14 cellular contexts compared by ENCODE assay signal in genomic region chr13:37134411-37135041, GRCh38. TPM values are rescaled to one million over a fixed set of nuclear protein-coding genes. Genes with fewer than 3 reads are reported as not detected.
DNase-seq lines count a peak whose midpoint lies in the region; ATAC-seq and TF ChIP-seq lines count a peak whose summit lies in the region.
"Had no signal": no experiment of that assay in that cellular context is flagged by ENCODE, and none has a peak within 500 bp of the region (broad histone marks: within the 10 kb centered on the region; RNA-seq: fewer than 3 reads in every experiment).

No MANE protein-coding gene starts in this region.

- H3K4me1 ChIP-seq in skeletal muscle satellite cell (ENCODE audit: control insufficient read depth, insufficient read depth, low read length) (peaks cover 14% of the 10 kb centered on the region), BE2C (no peaks in the 10 kb centered on the region)
- H3K4me1 ChIP-seq: body of pancreas had no signal

- H3K27me3 ChIP-seq in skeletal muscle satellite cell (ENCODE audit: control insufficient read depth, insufficient read depth, low read length) (no peaks in the 10 kb centered on the region), MG63 (no peaks in the 10 kb centered on the region), BE2C (no peaks in the 10 kb centered on the region)
- H3K27me3 ChIP-seq: body of pancreas had no signal

- no peak for TF ChIP-seq CTCF in astrocyte of the spinal cord (IDR thresholded peaks at IDR 0.05; ENCODE audit: low read depth, low read length)
- no peak for TF ChIP-seq CTCF in BE2C (IDR thresholded peaks at IDR 0.05; ENCODE audit: low read depth, low read length)

- no peak for ATAC-seq in HG03457 (IDR thresholded peaks at IDR 0.05; ENCODE audit: unreplicated experiment)
- ATAC-seq: body of pancreas had no signal

- no peak overlapping the region for H3K9ac ChIP-seq in skeletal muscle satellite cell (ENCODE audit: low read depth, low read length)

- H3K4me2 ChIP-seq in skeletal muscle satellite cell (ENCODE audit: low read length) = peak overlapping the region; percentile 27

- H3K9me3 ChIP-seq in skeletal muscle satellite cell (replicated peaks; ENCODE audit: low read length) = no peaks in the 10 kb centered on the region
- 0 out of 2 replicates have a peak, but pooled peaks cover 4% of the 10 kb centered on the region for H3K9me3 ChIP-seq in MG63
- H3K9me3 ChIP-seq in BE2C = no peaks in the 10 kb centered on the region
- H3K9me3 ChIP-seq: body of pancreas had no signal

- H3K36me3 ChIP-seq in skeletal muscle satellite cell (ENCODE audit: insufficient read depth, low read length) (no peaks in the 10 kb centered on the region), MG63 (no peaks in the 10 kb centered on the region), BE2C (no peaks in the 10 kb centered on the region)

- DNase-seq in H4 (ENCODE audit: low spot score) (peak; percentile 72), astrocyte of the spinal cord (ENCODE audit: low read depth, low spot score) (peak; percentile 87), islet precursor cell (peak; percentile 67), MG63 (no peak), BE2C (no peak), NCI-H526 treated with DMSO at 0.1 percent for 48 hours (lab: John Stamatoyannopoulos, UW) (no peak)
- DNase-seq: activated CD4-positive, alpha-beta T cell treated with anti-CD3 and anti-CD28 coated beads, Interleukin-2, amount 50 U/mL, for 4 hours; midbrain; NCI-H1105 treated with DMSO at 0.1 percent for 48 hours; NCI-H446 had no signal

- H3K4me3 ChIP-seq in astrocyte of the spinal cord (ENCODE audit: low read depth, low read length) (no peak overlapping the region), skeletal muscle satellite cell (ENCODE audit: low read length) (no peak overlapping the region), MG63 (no peak overlapping the region), BE2C (ENCODE audit: low read depth, low read length) (no peak overlapping the region)
- H3K4me3 ChIP-seq: body of pancreas had no signal

- in situ Hi-C loops in astrocyte of the spinal cord (cut with HindIII; ENCODE audit: low sequenced_read_pairs) = no loop called here

RNA-seq across cellular contexts. Expression of gene CSNK1A1L, which starts 29.1 kb away (rescaled TPM):
- total RNA-seq in H4 (2014; rRNA removed; shearing (Covaris generic)) = not detected in 2 replicates
- total RNA-seq in skeletal muscle satellite cell (2012; rRNA removed) = not detected in 2 replicates
- not detected in 2 replicates for total RNA-seq in MG63 (2014; rRNA removed; shearing (Covaris generic); ENCODE audit: low replicate concordance)
- not detected for polyA plus RNA-seq in BE2C (2012; ENCODE audit: insufficient read depth, insufficient read length, low read depth)
- total RNA-seq: body of pancreas, subcutaneous adipose tissue had no signal

Comparison
In these comparisons a context has a peak if more than half of its experiments do, and no peak if none do; other contexts are left out.
1. DNase-seq: peak in H4 (single experiment), astrocyte of the spinal cord (single experiment) and islet precursor cell (single experiment); none in MG63 (single experiment), BE2C (single experiment) and NCI-H526 treated with DMSO at 0.1 percent for 48 hours (single experiment).